ENCODE assay signal across 8 cellular contexts in genomic region chr12:53079226-53080117, GRCh38. TPM values are rescaled to one million over a fixed set of nuclear protein-coding genes. Genes with fewer than 3 reads are reported as not detected.
DNase-seq lines count a peak whose midpoint lies in the region; ATAC-seq and TF ChIP-seq lines count a peak whose summit lies in the region.

SPRYD3 (minus strand) TSS chr12:53079390; CDS start chr12:53079333, 57 bp downstream.

- no peak for TF ChIP-seq POLR2A in lower leg skin (IDR thresholded peaks at IDR 0.05)

- 2 to 3% methylated on average over 19 to 60 of the region's 67 CpGs for WGBS in lower leg skin, 2 donors

- ATAC-seq in GM19397 (IDR thresholded peaks at IDR 0.05; ENCODE audit: unreplicated experiment) (peak; percentile 99), HG03571 (IDR thresholded peaks at IDR 0.05; ENCODE audit: unreplicated experiment) (peak; percentile 98)

- DNase-seq in CD14-positive monocyte (ENCODE audit: low spot score) (peak; percentile 96), NCI-H82 (lab: John Stamatoyannopoulos, UW) (peak; percentile 99), dermis microvascular lymphatic vessel endothelial cell (ENCODE audit: low read depth in 2 of 2) (peak; percentile 79 to 98), lower leg skin (ENCODE audit: low spot score in 2 of 2) (peak; percentile 98 to 100)
- DNase-seq in activated CD4-positive, alpha-beta T cell treated with anti-CD3 and anti-CD28 coated beads, Interleukin-2, amount 50 U/mL, for 48 hours: peak; percentile 97
- DNase-seq in stimulated activated CD4-positive, alpha-beta T cell treated with anti-CD3 and anti-CD28 coated beads, Interleukin-4, amount 100 ng/mL, for 48 hours (ENCODE audit: low read depth in 2 of 2): peak; percentile 95

- H3K27me3 Mint-ChIP-seq in CD14-positive monocyte (ENCODE audit: low read depth in 3 of 3): peaks cover 0 to 4% (median 4%) of the 10 kb centered on the region in 3 donors

- TF ChIP-seq CTCF in CD14-positive monocyte (IDR thresholded peaks at IDR 0.05): no peak
- no peak for TF ChIP-seq CTCF in lower leg skin (IDR thresholded peaks at IDR 0.05)

- H3K4me3 ChIP-seq in lower leg skin (ENCODE audit: low read depth, poor library complexity, severe bottlenecking): peak within 1 kb of the TSS; percentile 36

- H3K4me1 Mint-ChIP-seq in CD14-positive monocyte: peaks cover 27% of the 10 kb centered on the region

- H3K27ac Mint-ChIP-seq in CD14-positive monocyte: peak within 1 kb of the TSS; percentile 66 to 91 (median 85)

- peaks cover 0 to 4% (median 0%) of the 10 kb centered on the region in 7 donors for H3K9me3 Mint-ChIP-seq in CD14-positive monocyte

- peak within 1 kb of the TSS; percentile 80 to 90 for H3K4me3 Mint-ChIP-seq in CD14-positive monocyte

- intact Hi-C loops in CD14-positive monocyte (cut with micrococcal nuclease): loop anchor here in 1 of 2 donors (2.0 kb wide), 1 partner anchor 19 kb away; no protein-coding TSS in a partner anchor
- intact Hi-C loops in lower leg skin (cut with DNase I; ENCODE audit: low total_unique reads): no loop called here

- H3K36me3 Mint-ChIP-seq in CD14-positive monocyte: peaks cover 31 to 32% of the 10 kb centered on the region in 2 donors

RNA-seq across cellular contexts. Expression of gene SPRYD3, which starts in this region (rescaled TPM):
- 10 to 100 TPM; 21.8 to 26.9 TPM for polyA plus RNA-seq in CD14-positive monocyte
- total RNA-seq in dermis microvascular lymphatic vessel endothelial cell (9.8 and 15.4 TPM in 2 replicates), lower leg skin (10 to 100 TPM; 21.0 to 39.5 (median 28.4) TPM)

Comparison
In these comparisons a context has a peak if more than half of its experiments do, and no peak if none do; other contexts are left out.
1. Peak in every context shown above with its lines: DNase-seq, ATAC-seq and H3K4me3 ChIP-seq.